16 cellular contexts compared by ENCODE assay signal in the genomic region with DNA sequence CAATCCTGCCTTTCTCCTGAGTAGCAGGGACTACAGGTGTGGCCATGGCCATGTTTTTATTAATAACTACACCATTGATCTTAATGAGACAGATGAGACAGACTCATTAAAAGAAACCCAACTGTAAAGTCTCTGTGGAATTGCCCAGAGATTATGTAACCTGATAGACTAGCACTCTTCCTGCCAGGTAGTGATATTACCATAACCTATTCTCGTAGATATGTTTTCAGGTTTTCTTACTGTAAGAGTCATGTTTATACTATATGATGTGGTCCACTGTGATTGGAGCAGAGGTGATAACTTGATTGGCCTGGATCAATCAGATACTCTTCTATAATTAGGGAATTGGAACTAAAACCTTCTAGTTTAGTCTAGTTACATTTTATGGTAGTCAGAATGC.
DNase-seq lines count a peak whose midpoint lies in the region; ATAC-seq, FAIRE-seq and TF ChIP-seq lines count a peak whose summit lies in the region.
"Had no signal": no experiment of that assay in that cellular context is flagged by ENCODE, and none has a peak within 500 bp of the region (broad histone marks: within the 10 kb centered on the region; RNA-seq: fewer than 3 reads in every experiment).

No MANE protein-coding gene starts in this region.

- DNase-seq in GM12891 (ENCODE audit: insufficient read length, low spot score) (no peak), epithelial cell of prostate (ENCODE audit: low read depth, low spot score) (no peak), A172 (ENCODE audit: low spot score) (no peak)
- DNase-seq: activated naive CD4-positive, alpha-beta T cell; CD8-positive, alpha-beta memory T cell; dorsolateral prefrontal cortex; kidney glomerular epithelial cell; mucosa of descending colon; NCI-H1694 treated with DMSO at 0.1 percent for 48 hours; small intestine had no signal

- TF ChIP-seq POLR2A in GM12891 (IDR thresholded peaks at IDR 0.05; ENCODE audit: low read depth, low read length): no peak

- FAIRE-seq in GM12891 (lab: Jason Lieb, UNC): peak; percentile 69
- FAIRE-seq: small intestine had no signal

- H3K27ac ChIP-seq in epithelial cell of prostate: peak overlapping the region; percentile 98
- H3K27ac ChIP-seq: dorsolateral prefrontal cortex, VCaP had no signal

- ATAC-seq in GM18867 (IDR thresholded peaks at IDR 0.05; ENCODE audit: unreplicated experiment) (peak; percentile 38), HG03175 (IDR thresholded peaks at IDR 0.05; ENCODE audit: unreplicated experiment) (peak; percentile 21), GM18873 (IDR thresholded peaks at IDR 0.05; ENCODE audit: low FRiP score, unreplicated experiment) (no peak), GM21825 (IDR thresholded peaks at IDR 0.05; ENCODE audit: unreplicated experiment) (no peak)
- ATAC-seq: mucosa of descending colon, Panc1 had no signal

TF ChIP-seq in GM12891, 5 proteins besides CTCF, POLR2A, EP300 and RAD21:
- TF ChIP-seq POU2F2 (IDR thresholded peaks at IDR 0.05; ENCODE audit: low read depth, low read length): no peak
- no peak for TF ChIP-seq PAX5 (IDR thresholded peaks at IDR 0.05; ENCODE audit: insufficient read depth, low read length, severe bottlenecking)
- no peak for TF ChIP-seq TAF1 (IDR thresholded peaks at IDR 0.05; ENCODE audit: low read depth, low read length)
- TF ChIP-seq SPI1 (IDR thresholded peaks at IDR 0.05; ENCODE audit: low read depth, low read length): no peak
- no peak for TF ChIP-seq POLR2AphosphoS5 (IDR thresholded peaks at IDR 0.05; ENCODE audit: low read depth, low read length)

Comparison
In these comparisons a context has a peak if more than half of its experiments do, and no peak if none do; other contexts are left out.
1. ATAC-seq: peak in GM18867 (single experiment) and HG03175 (single experiment); none in GM18873 (single experiment) and GM21825 (single experiment).